Comparison of ENCODE assay signal across 1 cellular context in genomic region chr21:22925032-22925431, GRCh38.
TF ChIP-seq lines count a peak whose summit lies in the region.

No MANE protein-coding gene starts in this region.

TF ChIP-seq in SK-N-SH, 30 proteins besides CTCF, POLR2A, EP300 and RAD21 (continued from another document):
- TF ChIP-seq ZBTB33 (IDR thresholded peaks at IDR 0.05; ENCODE audit: borderline replicate concordance, low read depth) (no peak), USF2 (IDR thresholded peaks at IDR 0.05; ENCODE audit: borderline replicate concordance, low read depth, low read length) (no peak), GATA2 (CRISPR knock-in tag; IDR thresholded peaks at IDR 0.05) (no peak), POLR2AphosphoS5 (IDR thresholded peaks at IDR 0.05; ENCODE audit: low read depth, low read length) (no peak), SIN3A (IDR thresholded peaks at IDR 0.05; ENCODE audit: borderline replicate concordance, low read depth, low read length) (no peak), RXRA (IDR thresholded peaks at IDR 0.05; ENCODE audit: borderline replicate concordance, low read depth) (no peak)
